Comparison of ENCODE assay signal across 24 cellular contexts in genomic region chr2:129888896-129889295, GRCh38.
DNase-seq lines count a peak whose midpoint lies in the region; ATAC-seq, FAIRE-seq and TF ChIP-seq lines count a peak whose summit lies in the region.
"Had no signal": no experiment of that assay in that cellular context is flagged by ENCODE, and none has a peak within 500 bp of the region (broad histone marks: within the 10 kb centered on the region; RNA-seq: fewer than 3 reads in every experiment).

No MANE protein-coding gene starts in this region.

- H2AFZ ChIP-seq in GM23248 (no peak overlapping the region), astrocyte (ENCODE audit: low read depth, low read length) (no peak overlapping the region), hepatocyte (no peak overlapping the region)
- H2AFZ ChIP-seq: neural progenitor cell had no signal

- H3K9ac ChIP-seq in GM23248 (no peak overlapping the region), astrocyte (ENCODE audit: low read length) (no peak overlapping the region)
- H3K9ac ChIP-seq: neural progenitor cell had no signal

- H3K4me1 Mint-ChIP-seq in astrocyte (ENCODE audit: low read depth, unreplicated experiment): peaks cover 10% of the 10 kb centered on the region
- H3K4me1 Mint-ChIP-seq: neural progenitor cell had no signal

- H3K27me3 Mint-ChIP-seq in astrocyte (ENCODE audit: low read depth, unreplicated experiment): peaks cover 7% of the 10 kb centered on the region

- H3K36me3 ChIP-seq in A673 (ENCODE audit: insufficient read depth, low read length, poor library complexity, severe bottlenecking): no peaks in the 10 kb centered on the region
- H3K36me3 ChIP-seq in GM23248 (ENCODE audit: low read depth): no peaks in the 10 kb centered on the region
- H3K36me3 ChIP-seq in astrocyte (ENCODE audit: insufficient read depth, low read length): no peaks in the 10 kb centered on the region
- no peaks in the 10 kb centered on the region for H3K36me3 ChIP-seq in hepatocyte (replicated peaks; ENCODE audit: insufficient read depth, low read depth)
- H3K36me3 ChIP-seq: cardiac muscle cell, neural progenitor cell had no signal

- no peaks in the 10 kb centered on the region for H3K9me2 ChIP-seq in GM23248 (ENCODE audit: insufficient read depth)
- H3K9me2 ChIP-seq in hepatocyte (replicated peaks; ENCODE audit: insufficient read depth): no peaks in the 10 kb centered on the region

- peak; percentile 53 for DNase-seq in A673 (ENCODE audit: low spot score)
- DNase-seq in GM23248: peak; percentile 59
- peak; percentile 2 for DNase-seq in astrocyte (ENCODE audit: low read depth)
- DNase-seq in hepatocyte (ENCODE audit: low spot score): peak; percentile 27
- DNase-seq in NK-92 (lab: John Stamatoyannopoulos, UW; ENCODE audit: unreplicated experiment): no peak
- DNase-seq in NCI-H187 (lab: John Stamatoyannopoulos, UW): no peak
- no peak for DNase-seq in activated T-cell treated with anti-CD3 and anti-CD28 coated beads for 4 hours
- DNase-seq: DMS153; erythroblast; HCEC 1CT; KBM-7; NCI-H1048; NCI-H2081; NCI-H524; SHP77 treated with DMSO at 0.1 percent for 48 hours; stimulated activated naive CD4-positive, alpha-beta T cell had no signal

- H3K4me1 ChIP-seq in A673 (ENCODE audit: insufficient read depth, low read length, poor library complexity, severe bottlenecking): no peaks in the 10 kb centered on the region
- no peaks in the 10 kb centered on the region for H3K4me1 ChIP-seq in GM23248 (ENCODE audit: insufficient read depth)
- no peaks in the 10 kb centered on the region for H3K4me1 ChIP-seq in astrocyte (ENCODE audit: insufficient read depth, low read length)
- H3K4me1 ChIP-seq in hepatocyte (ENCODE audit: insufficient read depth): no peaks in the 10 kb centered on the region
- H3K4me1 ChIP-seq: A549, neural progenitor cell had no signal

- H3K27ac ChIP-seq in A673 (ENCODE audit: low read depth, low read length, poor library complexity, severe bottlenecking): no peak overlapping the region
- H3K27ac ChIP-seq in GM23248: no peak overlapping the region
- no peak overlapping the region for H3K27ac ChIP-seq in astrocyte (ENCODE audit: low read depth, low read length)
- H3K27ac ChIP-seq in hepatocyte: no peak overlapping the region
- H3K27ac ChIP-seq: A549, cardiac muscle cell, HL-60, neural progenitor cell had no signal

- peak overlapping the region; percentile 56 for H3K27ac Mint-ChIP-seq in astrocyte (ENCODE audit: unreplicated experiment)
- H3K27ac Mint-ChIP-seq: mesothelial cell of epicardium, neural progenitor cell, type B pancreatic cell had no signal

- ATAC-seq in GM21381 (IDR thresholded peaks at IDR 0.05; ENCODE audit: unreplicated experiment): no peak
- ATAC-seq: A549; activated CD4-positive, CD25-positive, alpha-beta regulatory T cell treated with anti-CD3 and anti-CD28 coated beads, Interleukin-2, amount 50 U/mL, for 24 hours had no signal

- H4K20me1 ChIP-seq in GM23248 (ENCODE audit: insufficient read depth) (no peaks in the 10 kb centered on the region), astrocyte (ENCODE audit: insufficient read depth, low read length) (no peaks in the 10 kb centered on the region), hepatocyte (ENCODE audit: insufficient read depth, poor library complexity, severe bottlenecking) (no peaks in the 10 kb centered on the region)

- H3K4me3 ChIP-seq in A673 (ENCODE audit: low read depth, low read length, poor library complexity, severe bottlenecking): no peak overlapping the region
- no peak overlapping the region for H3K4me3 ChIP-seq in GM23248
- H3K4me3 ChIP-seq in astrocyte (ENCODE audit: insufficient read depth, low read depth, low read length): no peak overlapping the region
- H3K4me3 ChIP-seq in hepatocyte: no peak overlapping the region
- H3K4me3 ChIP-seq: A549, cardiac muscle cell, neural progenitor cell had no signal

- H3K36me3 Mint-ChIP-seq in astrocyte (ENCODE audit: low read depth, unreplicated experiment): peaks cover 2% of the 10 kb centered on the region
- H3K36me3 Mint-ChIP-seq: mesothelial cell of epicardium, neural progenitor cell, type B pancreatic cell had no signal

- POLR2A ChIA-PET in A673 (lab: Charles Lee; ENCODE audit: low non-redundant PET): no interaction called here

- in situ Hi-C loops in GM23248 (cut with MboI): no loop called here

- H3K27me3 ChIP-seq in A673 (replicated peaks; ENCODE audit: insufficient read depth, low read depth, low read length, poor library complexity): peaks cover 3% of the 10 kb centered on the region
- no peaks in the 10 kb centered on the region for H3K27me3 ChIP-seq in GM23248 (replicated peaks; ENCODE audit: insufficient read depth)
- H3K27me3 ChIP-seq in astrocyte (ENCODE audit: insufficient read depth, low read length): no peaks in the 10 kb centered on the region
- H3K27me3 ChIP-seq in hepatocyte: no peaks in the 10 kb centered on the region
- H3K27me3 ChIP-seq: neural progenitor cell had no signal

- H3K4me2 ChIP-seq in GM23248 (ENCODE audit: unreplicated experiment) (no peak overlapping the region), astrocyte (ENCODE audit: low read length) (no peak overlapping the region), hepatocyte (no peak overlapping the region)
- H3K4me2 ChIP-seq: A549, neural progenitor cell had no signal

- WGBS in GM23248 (ENCODE audit: low coverage in 1 of 2, low lambda C conversion rate in 2 of 2, missing lambda C conversion rate in 2 of 2), 2 experiments: 21 to 32% methylated on average over 2 of the region's 2 CpGs
- 74% methylated on average over 2 of the region's 2 CpGs for WGBS in hepatocyte (ENCODE audit: low lambda C conversion rate, missing lambda C conversion rate)

- BruUV-seq in A673 (replicated peaks; lab: Mats Ljungman, UMichigan): no TSS peak

- peak; percentile 70 for FAIRE-seq in astrocyte (lab: Jason Lieb, UNC)
- FAIRE-seq: A549 had no signal

- H3K79me2 ChIP-seq in GM23248 (ENCODE audit: insufficient read depth): no peaks in the 10 kb centered on the region
- no peaks in the 10 kb centered on the region for H3K79me2 ChIP-seq in astrocyte (ENCODE audit: insufficient read depth, low read length)
- H3K79me2 ChIP-seq in hepatocyte: no peaks in the 10 kb centered on the region

- H3F3A ChIP-seq in GM23248 (ENCODE audit: insufficient read depth): no peaks in the 10 kb centered on the region

- no peaks in the 10 kb centered on the region for H3K9me3 Mint-ChIP-seq in astrocyte (ENCODE audit: unreplicated experiment)
- H3K9me3 Mint-ChIP-seq: mesothelial cell of epicardium, neural progenitor cell, type B pancreatic cell had no signal

- no peak overlapping the region for H3K4me3 Mint-ChIP-seq in astrocyte (ENCODE audit: unreplicated experiment)
- H3K4me3 Mint-ChIP-seq: mesothelial cell of epicardium, neural progenitor cell, type B pancreatic cell had no signal

- intact Hi-C loops in A673 (cut with micrococcal nuclease; ENCODE audit: unreplicated experiment): no loop called here

- no peak for TF ChIP-seq CTCF in A673 (conservative IDR thresholded peaks at IDR 0.05; ENCODE audit: low read depth, low read length)
- TF ChIP-seq CTCF in astrocyte (IDR thresholded peaks at IDR 0.05; ENCODE audit: insufficient read depth, low read depth, low read length): no peak
- no peak for TF ChIP-seq CTCF in hepatocyte (IDR thresholded peaks at IDR 0.05; ENCODE audit: poor library complexity)

- CTCF ChIA-PET in A673 (lab: Charles Lee): no interaction called here

- H3K9me3 ChIP-seq in A673 (ENCODE audit: low read depth, low read length, poor library complexity, severe bottlenecking): no peaks in the 10 kb centered on the region
- H3K9me3 ChIP-seq in GM23248 (ENCODE audit: low read depth): no peaks in the 10 kb centered on the region
- H3K9me3 ChIP-seq in astrocyte (ENCODE audit: insufficient read depth, low read depth, low read length): no peaks in the 10 kb centered on the region
- H3K9me3 ChIP-seq in hepatocyte (ENCODE audit: low read depth): no peaks in the 10 kb centered on the region
- H3K9me3 ChIP-seq: A549 had no signal

Comparison
In these comparisons a context has a peak if more than half of its experiments do, and no peak if none do; other contexts are left out.
1. DNase-seq: peak in A673 (single experiment), GM23248 (single experiment), astrocyte (single experiment) and hepatocyte (single experiment); none in NK-92 (single experiment), NCI-H187 (0 of 2) and activated T-cell treated with anti-CD3 and anti-CD28 coated beads for 4 hours (single experiment).